Comparison of ENCODE assay signal across 18 cellular contexts in genomic region chr5:113003763-113004162, GRCh38. TPM values are rescaled to one million over a fixed set of nuclear protein-coding genes. Genes with fewer than 3 reads are reported as not detected.
DNase-seq lines count a peak whose midpoint lies in the region; ATAC-seq, FAIRE-seq and TF ChIP-seq lines count a peak whose summit lies in the region.
"Had no signal": no experiment of that assay in that cellular context is flagged by ENCODE, and none has a peak within 500 bp of the region (broad histone marks: within the 10 kb centered on the region; RNA-seq: fewer than 3 reads in every experiment).

No MANE protein-coding gene starts in this region.

- no peak for TF ChIP-seq EP300 in A549 (IDR thresholded peaks at IDR 0.05)

- no peak for TF ChIP-seq CTCF in A549 (IDR thresholded peaks at IDR 0.05)
- no peak for TF ChIP-seq CTCF in RWPE2 (IDR thresholded peaks at IDR 0.05; ENCODE audit: poor library complexity, severe bottlenecking)
- TF ChIP-seq CTCF in CD8-positive, alpha-beta T cell (IDR thresholded peaks at IDR 0.05), result no peak

- no peaks in the 10 kb centered on the region for H3K9me3 ChIP-seq in A549
- H3K9me3 ChIP-seq in RWPE2 (ENCODE audit: severe bottlenecking), result no peaks in the 10 kb centered on the region
- H3K9me3 ChIP-seq in T-helper 17 cell (ENCODE audit: control insufficient read depth, low read length, poor library complexity, severe bottlenecking), result no peaks in the 10 kb centered on the region
- H3K9me3 ChIP-seq in CD8-positive, alpha-beta T cell (ENCODE audit: low read length), result no peaks in the 10 kb centered on the region
- H3K9me3 ChIP-seq: Caco-2, HAP-1 had no signal

- CTCF ChIA-PET in A549 (lab: Yijun Ruan, JAX), result no interaction called here
- CTCF ChIA-PET in CD8-positive, alpha-beta T cell (lab: Charles Lee), result interaction anchor here (1.0 kb wide), 1 partner anchor 603 kb away, joined by 4 read pairs; no protein-coding TSS in a partner anchor

- H3K36me3 ChIP-seq in RWPE2 (ENCODE audit: low read depth), result peaks cover 84% of the 10 kb centered on the region
- H3K36me3 ChIP-seq in CD8-positive, alpha-beta T cell (ENCODE audit: insufficient read depth, low read length), result peaks cover 36% of the 10 kb centered on the region

- no peak for FAIRE-seq in A549 (lab: Jason Lieb, UNC)
- FAIRE-seq: GM12891, GM18507 had no signal

- H3K4me2 ChIP-seq in A549, result no peak overlapping the region

- no peak for TF ChIP-seq POLR2A in A549 (IDR thresholded peaks at IDR 0.05; ENCODE audit: low read length)

- peak overlapping the region; percentile 53 for H3K27ac Mint-ChIP-seq in T-helper 17 cell
- no peak overlapping the region for H3K27ac Mint-ChIP-seq in CD8-positive, alpha-beta T cell

- H3K4me3 Mint-ChIP-seq in T-helper 17 cell, result no peak overlapping the region
- H3K4me3 Mint-ChIP-seq in CD8-positive, alpha-beta T cell, result no peak overlapping the region

- peaks cover 7% of the 10 kb centered on the region for H3K4me1 Mint-ChIP-seq in T-helper 17 cell
- peaks cover 10% of the 10 kb centered on the region for H3K4me1 Mint-ChIP-seq in CD8-positive, alpha-beta T cell (ENCODE audit: low read depth)

- H3K27me3 ChIP-seq in RWPE2 (ENCODE audit: insufficient read depth, poor library complexity, severe bottlenecking), result no peaks in the 10 kb centered on the region
- no peaks in the 10 kb centered on the region for H3K27me3 ChIP-seq in CD8-positive, alpha-beta T cell (ENCODE audit: insufficient read depth, low read length)

- H3K36me3 Mint-ChIP-seq in T-helper 17 cell (ENCODE audit: low read depth), result peaks cover 3% of the 10 kb centered on the region
- peaks cover 75% of the 10 kb centered on the region for H3K36me3 Mint-ChIP-seq in CD8-positive, alpha-beta T cell

- intact Hi-C loops in CD8-positive, alpha-beta T cell (cut with DNase I, micrococcal nuclease), result no loop called here
- intact Hi-C loops in left cardiac atrium (cut with DNase I), result no loop called here

- H3K4me1 ChIP-seq in A549, result peaks cover 16% of the 10 kb centered on the region
- peaks cover 31% of the 10 kb centered on the region for H3K4me1 ChIP-seq in RWPE2 (ENCODE audit: insufficient read depth, poor library complexity, severe bottlenecking)
- no peaks in the 10 kb centered on the region for H3K4me1 ChIP-seq in CD8-positive, alpha-beta T cell (ENCODE audit: insufficient read depth, low read length)
- H3K4me1 ChIP-seq: Caco-2, HAP-1 had no signal

- WGBS in A549 (ENCODE audit: missing lambda C conversion rate), result 85% methylated on average over 3 of the region's 3 CpGs

- DNase-seq in A549 (ENCODE audit: low read depth in 1 of 2, low spot score in 1 of 2), result no peak
- peak; percentile 16 for DNase-seq in EH (ENCODE audit: low read depth)
- no peak for DNase-seq in RWPE2 (ENCODE audit: low spot score)
- no peak for DNase-seq in T-helper 17 cell
- DNase-seq in CD8-positive, alpha-beta T cell, result no peak
- no peak for DNase-seq in amniotic stem cell (lab: John Stamatoyannopoulos, UW)
- no peak for DNase-seq in left cardiac atrium
- DNase-seq: 8988T; C1 segment of cervical spinal cord; Caco-2; CD4-positive, alpha-beta memory T cell; DMS153; GF-D8; GM23248 had no signal

- no peak for TF ChIP-seq RAD21 in A549 (conservative IDR thresholded peaks at IDR 0.05 in 1 of 2, IDR thresholded peaks at IDR 0.05 in 1 of 2)

- H3K4me3 ChIP-seq in A549, result no peak overlapping the region
- no peak overlapping the region for H3K4me3 ChIP-seq in RWPE2 (ENCODE audit: severe bottlenecking)
- H3K4me3 ChIP-seq in CD8-positive, alpha-beta T cell (ENCODE audit: low read depth, low read length), result no peak overlapping the region
- H3K4me3 ChIP-seq: GM23248, HAP-1 had no signal

- H3K27me3 Mint-ChIP-seq in T-helper 17 cell, result no peaks in the 10 kb centered on the region
- no peaks in the 10 kb centered on the region for H3K27me3 Mint-ChIP-seq in CD8-positive, alpha-beta T cell (ENCODE audit: low read depth)
- H3K27me3 Mint-ChIP-seq: CD4-positive, alpha-beta memory T cell had no signal

- H3K27ac ChIP-seq in A549 (no peak overlapping the region), RWPE2 (ENCODE audit: poor library complexity, severe bottlenecking) (peak overlapping the region; percentile 28)
- no peak overlapping the region for H3K27ac ChIP-seq in CD8-positive, alpha-beta T cell (ENCODE audit: low read depth, low read length)
- H3K27ac ChIP-seq: GM23248 had no signal

- no peaks in the 10 kb centered on the region for H3K9me3 Mint-ChIP-seq in CD8-positive, alpha-beta T cell
- H3K9me3 Mint-ChIP-seq: CD4-positive, alpha-beta memory T cell had no signal

- ATAC-seq in A549 (no peak), RWPE2 (ENCODE audit: low read depth) (no peak), T-helper 17 cell (no peak), GM18858 (IDR thresholded peaks at IDR 0.05; ENCODE audit: unreplicated experiment) (no peak), left cardiac atrium (no peak)
- no peak for ATAC-seq in CD8-positive, alpha-beta T cell

- POLR2A ChIA-PET in A549 (lab: Yijun Ruan, JAX), result no interaction called here
- POLR2A ChIA-PET in CD8-positive, alpha-beta T cell (lab: Charles Lee), result no interaction called here

TF ChIP-seq in A549, 52 proteins besides CTCF, POLR2A, EP300 and RAD21:
- TF ChIP-seq SREBF2 (IDR thresholded peaks at IDR 0.05) (no peak), MAFK (IDR thresholded peaks at IDR 0.05; ENCODE audit: partially characterized antibody) (peak; percentile 96)
TF ChIP-seq in A549: peak in this region for 1.

RNA-seq across cellular contexts. Expression of gene DCP2, which starts 27.2 kb away (rescaled TPM):
- polyA plus RNA-seq in A549 (2011; rRNA removed), result 16.1 and 18.5 TPM in 2 replicates
- polyA plus RNA-seq in A549 (2012; cell fraction: cytosol; rRNA removed), result 6.6 and 7.4 TPM in 2 replicates
- polyA plus RNA-seq in A549 (2012; cell fraction: nucleus; rRNA removed), result 1.9 and 4.0 TPM in 2 replicates
- 7.2 to 8.0 TPM (median 7.8 TPM) in 3 replicates for polyA plus RNA-seq in A549 (2017; fragmentation: RNase III; extraction: RNeasy Plus Mini Kit Qiagen cat#74134 plus additional on column Dnase treatment)
- 21.8 and 22.6 TPM in 2 replicates for polyA minus RNA-seq in A549 (2011; rRNA and poly(A)+ RNA removed)
- 10 to 100 TPM; 80.0 to 83.6 TPM for total RNA-seq in T-helper 17 cell
- total RNA-seq in CD8-positive, alpha-beta T cell, result 10 to 100 TPM; 65.4 to 69.8 TPM
- 10 to 100 TPM; 21.5 to 23.7 TPM for total RNA-seq in left cardiac atrium
